In genomic region chr5:171633776-171634470, GRCh38 we compare ENCODE assay signal across 13 cellular contexts.
DNase-seq lines count a peak whose midpoint lies in the region; ATAC-seq and TF ChIP-seq lines count a peak whose summit lies in the region.
"Had no signal": no experiment of that assay in that cellular context is flagged by ENCODE, and none has a peak within 500 bp of the region (broad histone marks: within the 10 kb centered on the region; RNA-seq: fewer than 3 reads in every experiment).

No MANE protein-coding gene starts in this region.

- H3K9me3 ChIP-seq in lower lobe of right lung (no peaks in the 10 kb centered on the region), psoas muscle (no peaks in the 10 kb centered on the region), colonic mucosa (no peaks in the 10 kb centered on the region)

- intact Hi-C loops in lower lobe of right lung (cut with DNase I) (no loop called here), psoas muscle (cut with DNase I) (no loop called here), left cardiac atrium (cut with DNase I) (loop anchor here in 1 of 2 donors (5.0 kb wide), 1 partner anchor 213 kb away; no protein-coding TSS in a partner anchor), colonic mucosa (cut with DNase I) (loop anchor here (5.0 kb wide), 1 partner anchor 273 kb away; no protein-coding TSS in a partner anchor)

- no peak overlapping the region for H3K4me3 ChIP-seq in GM12865 (ENCODE audit: low read depth, low read length)
- no peak overlapping the region for H3K4me3 ChIP-seq in lower lobe of right lung
- H3K4me3 ChIP-seq in psoas muscle, result no peak overlapping the region
- no peak overlapping the region for H3K4me3 ChIP-seq in colonic mucosa
- H3K4me3 ChIP-seq: neural progenitor cell had no signal

- H3K4me1 ChIP-seq in lower lobe of right lung (peaks cover 25% of the 10 kb centered on the region), psoas muscle (peaks cover 5% of the 10 kb centered on the region), colonic mucosa (no peaks in the 10 kb centered on the region)

- H3K27me3 ChIP-seq in lower lobe of right lung (ENCODE audit: low read depth), result no peaks in the 10 kb centered on the region
- H3K27me3 ChIP-seq in psoas muscle (ENCODE audit: insufficient read depth in 3 of 3, low read length in 2 of 3), result peaks cover 0 to 34% (median 0%) of the 10 kb centered on the region in 3 donors
- H3K27me3 ChIP-seq in colonic mucosa, result no peaks in the 10 kb centered on the region

- H3K9ac ChIP-seq in colonic mucosa (ENCODE audit: low read depth in 2 of 2, low read length in 2 of 2), result no peak overlapping the region
- H3K9ac ChIP-seq: neural progenitor cell had no signal

- 78 to 81% (median 79%) methylated on average over 7 of the region's 7 CpGs for WGBS in psoas muscle, 3 donors

- no peaks in the 10 kb centered on the region for H3K36me3 ChIP-seq in lower lobe of right lung
- no peaks in the 10 kb centered on the region for H3K36me3 ChIP-seq in psoas muscle (ENCODE audit: insufficient read depth in 1 of 2, low read depth in 1 of 2)
- no peaks in the 10 kb centered on the region for H3K36me3 ChIP-seq in colonic mucosa
- H3K36me3 ChIP-seq: neural progenitor cell had no signal

- peak; percentile 19 for DNase-seq in GM12865 (ENCODE audit: low read depth)
- peak; percentile 46 for DNase-seq in NAMALWA (ENCODE audit: low spot score)
- DNase-seq in lower lobe of right lung, result no peak
- no peak for DNase-seq in psoas muscle
- DNase-seq in activated CD4-positive, alpha-beta T cell treated with anti-CD3 and anti-CD28 coated beads for 48 hours, result no peak
- DNase-seq in left cardiac atrium, result no peak
- DNase-seq in colonic mucosa, result no peak
- DNase-seq: endodermal cell; NCI-H1092; stimulated activated CD4-positive, alpha-beta T cell treated with anti-CD3 and anti-CD28 coated beads, Interleukin-4, amount 100 ng/mL, for 1 hour had no signal

- H3K27ac ChIP-seq in lower lobe of right lung, result no peak overlapping the region
- H3K27ac ChIP-seq in psoas muscle, result no peak overlapping the region
- H3K27ac ChIP-seq in colonic mucosa, result no peak overlapping the region
- H3K27ac ChIP-seq: C4-2B, neural progenitor cell had no signal

- TF ChIP-seq CTCF in GM12865 (IDR thresholded peaks at IDR 0.05; ENCODE audit: insufficient read depth, low read depth, low read length, missing control alignments), result no peak
- no peak for TF ChIP-seq CTCF in lower lobe of right lung (IDR thresholded peaks at IDR 0.05)
- TF ChIP-seq CTCF in psoas muscle (IDR thresholded peaks at IDR 0.05), result no peak
- no peak for TF ChIP-seq CTCF in colonic mucosa (IDR thresholded peaks at IDR 0.05)

- ATAC-seq in HG02588 (IDR thresholded peaks at IDR 0.05; ENCODE audit: unreplicated experiment) (peak; percentile 66), lower lobe of right lung (peak; percentile 34 to 64), psoas muscle (no peak), left cardiac atrium (no peak)

Comparison
In these comparisons a context has a peak if more than half of its experiments do, and no peak if none do; other contexts are left out.
1. DNase-seq: peak in GM12865 (single experiment) and NAMALWA (single experiment); none in lower lobe of right lung (single experiment), psoas muscle (0 of 2), activated CD4-positive, alpha-beta T cell treated with anti-CD3 and anti-CD28 coated beads for 48 hours (single experiment), left cardiac atrium (single experiment) and colonic mucosa (single experiment).
2. ATAC-seq: peak in HG02588 (single experiment) and lower lobe of right lung (2 of 2); none in psoas muscle (0 of 4) and left cardiac atrium (0 of 2).